Comparison of ENCODE assay signal across 8 cellular contexts in the genomic region with DNA sequence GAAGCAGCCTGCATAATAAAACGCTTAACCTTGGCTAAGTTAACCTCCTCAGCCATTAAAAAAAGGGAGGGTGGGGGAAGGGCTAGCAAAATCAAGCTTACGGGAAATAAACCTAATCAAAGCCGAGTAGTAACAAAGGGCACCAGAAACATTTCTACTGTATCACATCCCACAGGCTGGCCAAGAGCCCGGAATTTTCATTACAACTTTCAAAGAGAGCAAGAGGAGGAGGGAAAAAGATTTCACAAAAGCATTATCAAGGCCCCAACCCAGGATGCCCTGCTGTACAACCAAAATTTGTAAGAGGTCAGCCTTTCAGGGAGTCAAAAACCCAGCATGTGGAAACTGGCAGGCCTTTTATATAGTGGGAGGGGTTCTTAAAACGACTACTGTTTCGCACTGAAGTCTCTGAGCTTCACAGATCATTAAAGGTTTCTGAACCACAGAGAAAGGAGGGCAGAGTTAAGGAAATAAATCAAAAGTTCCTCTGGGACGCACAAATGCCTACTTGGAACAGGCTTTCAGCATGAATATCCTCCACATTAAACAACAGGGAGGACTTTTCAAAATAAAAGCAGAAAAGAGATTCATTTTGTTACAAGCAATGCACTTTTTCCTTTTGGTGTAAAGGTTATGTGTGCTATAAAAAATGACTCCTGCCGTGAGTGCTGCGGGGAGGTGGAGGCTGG.
DNase-seq lines count a peak whose midpoint lies in the region; ATAC-seq and TF ChIP-seq lines count a peak whose summit lies in the region.

No MANE protein-coding gene starts in this region.

- peak in 1 of 2 donors; percentile 14 for ATAC-seq in activated naive CD4-positive, alpha-beta T cell treated with anti-CD3 and anti-CD28 coated beads, Interleukin-2, amount 50 U/mL, for 72 hours
- ATAC-seq in HG03196 (IDR thresholded peaks at IDR 0.05; ENCODE audit: unreplicated experiment) = no peak

- 47% methylated on average over 9 of the region's 9 CpGs for WGBS in smooth muscle cell (ENCODE audit: low lambda C conversion rate)

- H3K4me3 ChIP-seq in iPS-15b (ENCODE audit: low read depth, low read length) (no peak overlapping the region), smooth muscle cell (no peak overlapping the region)

- peak overlapping the region; percentile 48 for H3K27ac ChIP-seq in smooth muscle cell (ENCODE audit: low read depth)

- H3K9ac ChIP-seq in iPS-15b (ENCODE audit: low read depth, low read length) = peak overlapping the region; percentile 40
- H3K9ac ChIP-seq in smooth muscle cell (ENCODE audit: low read depth) = no peak overlapping the region

- DNase-seq in HCEC 1CT (peak; percentile 85), smooth muscle cell (lab: John Stamatoyannopoulos, UW; ENCODE audit: unreplicated experiment) (no peak), GM19240 (ENCODE audit: insufficient read length, low spot score) (no peak), T-helper 9 cell (no peak)
- no peak for DNase-seq in activated naive CD4-positive, alpha-beta T cell treated with anti-CD3 and anti-CD28 coated beads, Interleukin-2, amount 50 U/mL, for 72 hours (ENCODE audit: low spot score in 2 of 2)
- DNase-seq in stimulated activated CD4-positive, alpha-beta T cell treated with anti-CD3 and anti-CD28 coated beads, Interleukin-2, amount 100 ng/mL, for 48 hours = no peak

- no peaks in the 10 kb centered on the region for H3F3A ChIP-seq in smooth muscle cell (ENCODE audit: low read depth)

- H3K27ac Mint-ChIP-seq in activated naive CD4-positive, alpha-beta T cell treated with anti-CD3 and anti-CD28 coated beads, Interleukin-2, amount 50 U/mL, for 72 hours = peak overlapping the region; percentile 76 to 81

- H3K9me3 ChIP-seq in iPS-15b (ENCODE audit: control insufficient read depth, insufficient read depth, low read length) = no peaks in the 10 kb centered on the region
- H3K9me3 ChIP-seq in smooth muscle cell (replicated peaks; ENCODE audit: low read depth) = no peaks in the 10 kb centered on the region

- no peaks in the 10 kb centered on the region for H3K9me3 Mint-ChIP-seq in activated naive CD4-positive, alpha-beta T cell treated with anti-CD3 and anti-CD28 coated beads, Interleukin-2, amount 50 U/mL, for 72 hours

- no peak for TF ChIP-seq CTCF in smooth muscle cell (IDR thresholded peaks at IDR 0.05; ENCODE audit: borderline replicate concordance, insufficient read depth, poor library complexity, severe bottlenecking)

- no peak overlapping the region for H2AFZ ChIP-seq in smooth muscle cell (ENCODE audit: low read depth)

- H3K36me3 ChIP-seq in iPS-15b (ENCODE audit: control insufficient read depth, insufficient read depth, low read length) = no peaks in the 10 kb centered on the region
- no peaks in the 10 kb centered on the region for H3K36me3 ChIP-seq in smooth muscle cell (ENCODE audit: low read depth)

- H3K27me3 ChIP-seq in iPS-15b (ENCODE audit: control insufficient read depth, insufficient read depth, low read length) = no peaks in the 10 kb centered on the region
- no peaks in the 10 kb centered on the region for H3K27me3 ChIP-seq in smooth muscle cell (ENCODE audit: low read depth)

- peak overlapping the region; percentile 30 for H3K4me2 ChIP-seq in smooth muscle cell

- peaks cover 36% of the 10 kb centered on the region for H3K4me1 ChIP-seq in iPS-15b (ENCODE audit: control insufficient read depth, insufficient read depth, low read length)
- H3K4me1 ChIP-seq in smooth muscle cell (ENCODE audit: low read depth) = peaks cover 49% of the 10 kb centered on the region

- H3K79me2 ChIP-seq in smooth muscle cell (ENCODE audit: low read depth) = peaks cover 94% of the 10 kb centered on the region

- H3K36me3 Mint-ChIP-seq in activated naive CD4-positive, alpha-beta T cell treated with anti-CD3 and anti-CD28 coated beads, Interleukin-2, amount 50 U/mL, for 72 hours = peaks cover 0 to 63% of the 10 kb centered on the region in 2 donors

- peaks cover 93% of the 10 kb centered on the region for H4K20me1 ChIP-seq in smooth muscle cell (ENCODE audit: low read depth)
